Comparison of ENCODE assay signal across 17 cellular contexts in the genomic region with DNA sequence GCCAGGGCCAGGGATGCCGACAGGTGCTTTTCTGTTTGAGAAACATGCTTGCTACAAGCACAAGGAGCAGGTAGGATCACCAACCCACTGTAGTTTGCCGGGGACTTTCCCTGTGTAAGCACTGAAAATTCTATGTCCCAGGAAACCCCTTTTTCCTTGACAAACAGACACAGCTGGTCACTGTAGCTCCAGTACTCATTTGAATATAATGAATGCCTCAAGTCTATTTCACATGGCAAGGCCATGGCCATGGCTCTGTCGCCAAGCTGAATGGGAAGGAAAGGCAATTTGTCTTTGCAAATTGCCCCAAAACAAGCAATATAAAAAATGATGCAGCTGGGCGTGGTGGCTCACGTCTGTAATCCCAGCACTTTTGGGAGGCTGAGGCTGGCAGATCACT. TPM values are rescaled to one million over a fixed set of nuclear protein-coding genes. Genes with fewer than 3 reads are reported as not detected.
DNase-seq lines count a peak whose midpoint lies in the region; ATAC-seq, FAIRE-seq and TF ChIP-seq lines count a peak whose summit lies in the region.
"Had no signal": no experiment of that assay in that cellular context is flagged by ENCODE, and none has a peak within 500 bp of the region (broad histone marks: within the 10 kb centered on the region; RNA-seq: fewer than 3 reads in every experiment).

No MANE protein-coding gene starts in this region.

- CTCF ChIA-PET in IMR-90 (lab: Yijun Ruan, JAX): no interaction called here

- peaks cover 2% of the 10 kb centered on the region for H3K9me3 Mint-ChIP-seq in astrocyte (ENCODE audit: unreplicated experiment)
- H3K9me3 Mint-ChIP-seq: CD4-positive, alpha-beta T cell had no signal

- H3K4me2 ChIP-seq in IMR-90 (ENCODE audit: low read depth, low read length): no peak overlapping the region
- H3K4me2 ChIP-seq in astrocyte (ENCODE audit: low read length): peak overlapping the region; percentile 44
- peak overlapping the region; percentile 35 for H3K4me2 ChIP-seq in mesenchymal stem cell (ENCODE audit: low read length, poor library complexity, severe bottlenecking)

- no peak for FAIRE-seq in astrocyte (lab: Jason Lieb, UNC)
- FAIRE-seq: H1 had no signal

- no peak overlapping the region for H2AK9ac ChIP-seq in IMR-90 (replicated peaks; ENCODE audit: low read depth, low read length, poor library complexity)

- H3K27ac ChIP-seq in IMR-90 (ENCODE audit: insufficient read depth, low read length): no peak overlapping the region
- H3K27ac ChIP-seq in astrocyte (ENCODE audit: low read depth, low read length): peak overlapping the region; percentile 34
- no peak overlapping the region for H3K27ac ChIP-seq in mesenchymal stem cell (ENCODE audit: low read length, poor library complexity, severe bottlenecking)
- H3K27ac ChIP-seq in temporal lobe (ENCODE audit: low read depth, low read length): peak overlapping the region; percentile 65
- H3K27ac ChIP-seq: SJSA1 had no signal

- H2BK15ac ChIP-seq in IMR-90 (ENCODE audit: low read depth, low read length) (0 out of 3 replicates have a peak overlapping the region, but pooled peaks have one; percentile 1), mesenchymal stem cell (ENCODE audit: low read depth, poor library complexity, severe bottlenecking) (no peak overlapping the region)

- H3K18ac ChIP-seq in IMR-90 (ENCODE audit: low read depth, low read length) (0 out of 2 replicates have a peak overlapping the region, but pooled peaks have one; percentile 6), mesenchymal stem cell (ENCODE audit: low read depth in 1 of 2, low read length in 2 of 2) (no peak overlapping the region)

- H4K20me1 ChIP-seq in IMR-90 (ENCODE audit: insufficient read depth, low read length) (no peaks in the 10 kb centered on the region), astrocyte (ENCODE audit: insufficient read depth, low read length) (no peaks in the 10 kb centered on the region)

- intact Hi-C loops in IMR-90 (cut with micrococcal nuclease): loop anchor here (1.0 kb wide), 1 partner anchor 48 kb away; no protein-coding TSS in a partner anchor

- in situ Hi-C loops in IMR-90 (cut with MboI; ENCODE audit: low sequenced_read_pairs): no loop called here

- H3K79me2 ChIP-seq in astrocyte (ENCODE audit: insufficient read depth, low read length): no peaks in the 10 kb centered on the region

- H3K14ac ChIP-seq in IMR-90 (replicated peaks; ENCODE audit: low read depth, low read length) (no peak overlapping the region), mesenchymal stem cell (ENCODE audit: low read length in 2 of 2) (no peak overlapping the region)

- H3K9me1 ChIP-seq in IMR-90 (ENCODE audit: insufficient read depth, low read length): peaks cover 3% of the 10 kb centered on the region; the same call in 1 of the 2 replicates

- BruUV-seq in IMR-90 (replicated peaks; lab: Mats Ljungman, UMichigan): no TSS peak

- H2BK5ac ChIP-seq in IMR-90 (ENCODE audit: low read depth, low read length, poor library complexity, severe bottlenecking) (peak overlapping the region; percentile 34), mesenchymal stem cell (ENCODE audit: low read depth, low read length, poor library complexity, severe bottlenecking) (no peak overlapping the region)

- H3K27me3 Mint-ChIP-seq in astrocyte (ENCODE audit: low read depth, unreplicated experiment): peaks cover 7% of the 10 kb centered on the region

- dilution Hi-C loops in IMR-90 (cut with HindIII; ENCODE audit: low sequenced_read_pairs, unreplicated experiment): no loop called here

- H3K4ac ChIP-seq in IMR-90 (ENCODE audit: low read depth, low read length): 0 out of 2 replicates have a peak overlapping the region, but pooled peaks have one; percentile 18
- H3K4ac ChIP-seq in mesenchymal stem cell (ENCODE audit: low read depth in 1 of 2, low read length in 2 of 2): no peak overlapping the region

- H3K36me3 ChIP-seq in IMR-90 (ENCODE audit: control insufficient read depth, insufficient read depth, low read length): no peaks in the 10 kb centered on the region
- H3K36me3 ChIP-seq in astrocyte (ENCODE audit: insufficient read depth, low read length): no peaks in the 10 kb centered on the region
- no peaks in the 10 kb centered on the region for H3K36me3 ChIP-seq in mesenchymal stem cell (ENCODE audit: control insufficient read depth in 1 of 2, insufficient read depth in 2 of 2, low read depth in 1 of 2, low read length in 2 of 2)
- H3K36me3 ChIP-seq: BE2C, SJSA1 had no signal

- H3K4me3 ChIP-seq in IMR-90 (ENCODE audit: insufficient read depth, low read depth, low read length): no peak overlapping the region
- no peak overlapping the region for H3K4me3 ChIP-seq in astrocyte (ENCODE audit: insufficient read depth, low read depth, low read length)
- H3K4me3 ChIP-seq in mesenchymal stem cell (ENCODE audit: insufficient read depth in 1 of 2, low read depth in 1 of 2, low read length in 2 of 2): no peak overlapping the region
- H3K4me3 ChIP-seq: SJSA1 had no signal

- no peak overlapping the region for H2BK120ac ChIP-seq in IMR-90 (ENCODE audit: low read depth, low read length)
- H2BK120ac ChIP-seq in mesenchymal stem cell (ENCODE audit: low read depth, low read length): no peak overlapping the region

- peaks cover 7% of the 10 kb centered on the region for H3K4me1 ChIP-seq in IMR-90 (ENCODE audit: control insufficient read depth, insufficient read depth, low read length)
- peaks cover 12% of the 10 kb centered on the region for H3K4me1 ChIP-seq in astrocyte (ENCODE audit: insufficient read depth, low read length)
- peaks cover 7% of the 10 kb centered on the region for H3K4me1 ChIP-seq in mesenchymal stem cell (ENCODE audit: control insufficient read depth, insufficient read depth, low read depth, low read length)
- H3K4me1 ChIP-seq: BE2C had no signal

- no peaks in the 10 kb centered on the region for H3K27me3 ChIP-seq in IMR-90 (ENCODE audit: control insufficient read depth, insufficient read depth, low read length)
- no peaks in the 10 kb centered on the region for H3K27me3 ChIP-seq in astrocyte (ENCODE audit: insufficient read depth, low read length)
- peaks cover 4 to 86% of the 10 kb centered on the region in 2 experiments for H3K27me3 ChIP-seq in mesenchymal stem cell (ENCODE audit: control insufficient read depth in 1 of 2, insufficient read depth in 1 of 2, low read length in 2 of 2)
- H3K27me3 ChIP-seq: BE2C, SJSA1 had no signal

- H3K9me3 ChIP-seq in IMR-90 (ENCODE audit: control insufficient read depth, insufficient read depth, low read length): no peaks in the 10 kb centered on the region
- H3K9me3 ChIP-seq in astrocyte (ENCODE audit: insufficient read depth, low read depth, low read length): no peaks in the 10 kb centered on the region
- peaks cover 8% of the 10 kb centered on the region for H3K9me3 ChIP-seq in mesenchymal stem cell (ENCODE audit: control insufficient read depth, low read length)

- no peaks in the 10 kb centered on the region for H3K36me3 Mint-ChIP-seq in astrocyte (ENCODE audit: low read depth, unreplicated experiment)
- H3K36me3 Mint-ChIP-seq: IgD-negative memory B cell had no signal

- H2BK12ac ChIP-seq in mesenchymal stem cell (ENCODE audit: low read length in 2 of 2): no peak overlapping the region

- WGBS in IMR-90 (ENCODE audit: extremely low coverage in 2 of 2, insufficient read length in 1 of 2), 2 experiments: 90% methylated on average over 2 of the region's 5 CpGs; no CpG with 5 or more reads in 1 of the 2 experiments
- 91% methylated on average over 5 of the region's 5 CpGs for WGBS in mesenchymal stem cell

- no peak for TF ChIP-seq RAD21 in IMR-90 (IDR thresholded peaks at IDR 0.05; ENCODE audit: low read length)

- no peaks in the 10 kb centered on the region for H3K79me1 ChIP-seq in IMR-90 (ENCODE audit: low read depth in 1 of 2, low read length in 2 of 2)
- no peaks in the 10 kb centered on the region for H3K79me1 ChIP-seq in mesenchymal stem cell (replicated peaks; ENCODE audit: low read length, poor library complexity, severe bottlenecking)

- H2AK5ac ChIP-seq in IMR-90 (ENCODE audit: low read depth, low read length) (peak overlapping the region; percentile 16), mesenchymal stem cell (ENCODE audit: low read length, severe bottlenecking) (no peak overlapping the region)

- no peak overlapping the region for H4K5ac ChIP-seq in IMR-90 (ENCODE audit: low read depth, low read length)

- H2AFZ ChIP-seq in IMR-90 (replicated peaks; ENCODE audit: low read length, poor library complexity) (peak overlapping the region; percentile 36), astrocyte (ENCODE audit: low read depth, low read length) (no peak overlapping the region), mesenchymal stem cell (ENCODE audit: low read depth, low read length) (no peak overlapping the region)

- DNase-seq in IMR-90: no peak
- no peak for DNase-seq in astrocyte (ENCODE audit: low read depth)
- DNase-seq in mesenchymal stem cell: no peak
- DNase-seq in SW480 (ENCODE audit: low spot score): no peak
- DNase-seq in effector CD8-positive, alpha-beta T cell (lab: John Stamatoyannopoulos, UW): no peak
- DNase-seq: BE2C; CD4-positive, alpha-beta T cell; Kasumi-1; NCI-H1417; NCI-H1930; NCI-H526 treated with DMSO at 0.1 percent for 48 hours; OCI-M1 had no signal

- no peak overlapping the region for H3K4me3 Mint-ChIP-seq in astrocyte (ENCODE audit: unreplicated experiment)
- H3K4me3 Mint-ChIP-seq: CD4-positive, alpha-beta T cell; IgD-negative memory B cell had no signal

- no peak overlapping the region for H3K23ac ChIP-seq in IMR-90 (ENCODE audit: low read depth, low read length)
- H3K23ac ChIP-seq in mesenchymal stem cell (ENCODE audit: low read length in 2 of 2): no peak overlapping the region

- peak overlapping the region; percentile 42 for H3K27ac Mint-ChIP-seq in astrocyte (ENCODE audit: unreplicated experiment)
- H3K27ac Mint-ChIP-seq: CD4-positive, alpha-beta T cell; IgD-negative memory B cell had no signal

- H4K8ac ChIP-seq in IMR-90 (ENCODE audit: low read depth in 2 of 2, low read length in 2 of 2) (no peak overlapping the region), mesenchymal stem cell (ENCODE audit: low read length) (no peak overlapping the region)

- H4K91ac ChIP-seq in IMR-90 (ENCODE audit: insufficient read depth, low read depth, low read length) (no peak overlapping the region), mesenchymal stem cell (ENCODE audit: low read length) (no peak overlapping the region)

- 0 out of 2 replicates have a peak overlapping the region, but pooled peaks have one; percentile 23 for H2BK20ac ChIP-seq in IMR-90 (ENCODE audit: low read depth, low read length)

- TF ChIP-seq CTCF in IMR-90 (conservative IDR thresholded peaks at IDR 0.05; ENCODE audit: low read depth, low read length) (no peak), astrocyte (IDR thresholded peaks at IDR 0.05; ENCODE audit: insufficient read depth, low read depth, low read length) (no peak)

- no peak for ATAC-seq in IMR-90 (ENCODE audit: low read depth)
- no peak for ATAC-seq in HG02571 (IDR thresholded peaks at IDR 0.05; ENCODE audit: unreplicated experiment)

- POLR2A ChIA-PET in IMR-90 (lab: Charles Lee; ENCODE audit: unreplicated experiment): no interaction called here

- H3K9ac ChIP-seq in IMR-90 (ENCODE audit: low read depth, low read length): no peak overlapping the region
- peak overlapping the region; percentile 13 for H3K9ac ChIP-seq in astrocyte (ENCODE audit: low read length)
- no peak overlapping the region for H3K9ac ChIP-seq in mesenchymal stem cell (ENCODE audit: low read length)

- TF ChIP-seq POLR2A in IMR-90 (IDR thresholded peaks at IDR 0.05; ENCODE audit: low read depth, low read length): no peak

- no peak overlapping the region for H3K56ac ChIP-seq in IMR-90 (ENCODE audit: extremely low read depth, insufficient read depth, low read length)

- peaks cover 13% of the 10 kb centered on the region for H3K4me1 Mint-ChIP-seq in astrocyte (ENCODE audit: low read depth, unreplicated experiment)

RNA-seq across cellular contexts. Expression of a gene that starts 49.6 kb away (rescaled TPM):
- total RNA-seq in IMR-90 (2012; rRNA removed) (33.5 and 36.7 TPM in 2 replicates), astrocyte (944 and 1,071 TPM in 2 replicates), temporal lobe (124 TPM)
- polyA plus RNA-seq in IMR-90 (2012; rRNA removed): 236 and 257 TPM in 2 replicates
- 205 and 355 TPM in 2 replicates for polyA plus RNA-seq in IMR-90 (2012; cell fraction: cytosol; rRNA removed)
- 73.3 and 119 TPM in 2 replicates for polyA plus RNA-seq in IMR-90 (2012; cell fraction: nucleus; rRNA removed; ENCODE audit: low replicate concordance)
- 285 TPM for polyA plus RNA-seq in mesenchymal stem cell (2013, experiment 1 of 2)
- 282 TPM for polyA plus RNA-seq in mesenchymal stem cell (2013, experiment 2 of 2)
- total RNA-seq: CD4-positive, alpha-beta T cell had no signal
- polyA plus RNA-seq: IgD-negative memory B cell had no signal

Comparison
In these comparisons a context has a peak if more than half of its experiments do, and no peak if none do; other contexts are left out.
1. H3K27ac ChIP-seq: peak in astrocyte (single experiment) and temporal lobe (single experiment); none in IMR-90 (single experiment) and mesenchymal stem cell (single experiment).